1 cellular context compared by ENCODE assay signal in the genomic region with DNA sequence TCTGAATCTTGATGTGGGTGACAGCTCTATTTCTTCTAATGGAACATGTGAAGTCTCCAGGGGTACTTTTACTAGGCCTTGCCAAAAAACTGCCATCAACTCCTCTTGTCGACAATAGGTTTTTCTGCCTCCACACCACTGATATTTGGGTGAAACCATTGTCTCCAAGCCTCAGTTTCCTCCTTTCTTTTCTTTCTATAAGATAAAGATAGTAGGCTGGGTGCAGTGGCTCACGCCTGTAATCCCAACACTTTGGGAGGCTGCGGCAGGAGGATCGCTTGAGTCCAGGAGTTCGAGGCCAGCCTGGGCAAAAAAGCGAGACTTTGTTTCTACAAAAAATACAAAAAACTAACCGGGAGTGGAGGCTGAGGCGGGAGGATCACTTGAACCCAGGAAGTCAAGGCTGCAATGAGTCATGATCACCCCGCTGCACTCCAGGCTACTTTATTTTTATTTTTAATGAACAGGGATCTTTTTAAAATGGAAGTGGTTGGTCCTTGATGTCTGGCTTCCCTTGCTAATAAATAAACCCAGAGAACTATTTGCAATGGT.
TF ChIP-seq lines count a peak whose summit lies in the region.

No MANE protein-coding gene starts in this region.

TF ChIP-seq in endothelial cell of umbilical vein, 7 proteins besides CTCF, POLR2A, EP300 and RAD21 (continued from another document):
- no peak for TF ChIP-seq EZH2 (IDR thresholded peaks at IDR 0.05; ENCODE audit: borderline replicate concordance, low read depth, low read length, severe bottlenecking)
- no peak for TF ChIP-seq POLR2AphosphoS5 (IDR thresholded peaks at IDR 0.05; ENCODE audit: insufficient read depth, low read depth, low read length)
TF ChIP-seq in endothelial cell of umbilical vein: peak in this region for 0.
